In genomic region chr15:68362537-68363126, GRCh38 we compare ENCODE assay signal across 3 cellular contexts.
TF ChIP-seq lines count a peak whose summit lies in the region.

No MANE protein-coding gene starts in this region.

TF ChIP-seq in HEK293, 187 proteins besides CTCF, POLR2A, EP300 and RAD21 (continued from another document and continues in another):
- TF ChIP-seq ZNF148 (tag by site-specific recombination; IDR thresholded peaks at IDR 0.05; ENCODE audit: borderline replicate concordance) = 0 out of 2 replicates have a peak, but pooled peaks have one; percentile 19
- TF ChIP-seq ZBTB11 (tag by site-specific recombination; conservative IDR thresholded peaks at IDR 0.05; ENCODE audit: low read depth) = no peak
- TF ChIP-seq ZNF114 (tag by site-specific recombination; IDR thresholded peaks at IDR 0.05) = peak; percentile 66; the same call in 1 of the 2 replicates
- TF ChIP-seq ZNF2 (tag by site-specific recombination; IDR thresholded peaks at IDR 0.05) = no peak
- TF ChIP-seq ZNF266 (tag by site-specific recombination; IDR thresholded peaks at IDR 0.05; ENCODE audit: low read depth) = 0 out of 2 replicates have a peak, but pooled peaks have one; percentile 2
- no peak for TF ChIP-seq KLF10 (tag by site-specific recombination; IDR thresholded peaks at IDR 0.05)
- peak; percentile 88; the same call in 1 of the 2 replicates for TF ChIP-seq ZNF776 (tag by site-specific recombination; IDR thresholded peaks at IDR 0.05; ENCODE audit: borderline replicate concordance)
- no peak for TF ChIP-seq KLF9 (tag by site-specific recombination; IDR thresholded peaks at IDR 0.05; ENCODE audit: low read depth)
- TF ChIP-seq ZNF366 (tag by site-specific recombination; conservative IDR thresholded peaks at IDR 0.05) = peak; percentile 99
- TF ChIP-seq ZNF10 (tag by site-specific recombination; IDR thresholded peaks at IDR 0.05) = no peak
- TF ChIP-seq GLIS1 (tag by site-specific recombination; IDR thresholded peaks at IDR 0.05) = no peak

TF ChIP-seq in IMR-90, 13 proteins besides CTCF, POLR2A, EP300 and RAD21 (continued from another document):
- TF ChIP-seq MAZ (IDR thresholded peaks at IDR 0.05; ENCODE audit: borderline replicate concordance, low read depth, low read length) (no peak), BHLHE40 (IDR thresholded peaks at IDR 0.05; ENCODE audit: low read depth, low read length) (no peak), NFE2L2 (IDR thresholded peaks at IDR 0.05; ENCODE audit: low read depth, low read length) (no peak)

TF ChIP-seq in K562, 482 proteins besides CTCF, POLR2A, EP300 and RAD21 (continued from another document):
- TF ChIP-seq PBX2 (CRISPR knock-in tag; IDR thresholded peaks at IDR 0.05; ENCODE audit: low read depth) (no peak), PBX2 (tag; conservative IDR thresholded peaks at IDR 0.05; ENCODE audit: low read depth) (peak; percentile 78), KDM1A (IDR thresholded peaks at IDR 0.05) (0 out of 4 replicates have a peak, but pooled peaks of 1 of the 2 experiments have one; percentile 7), PKNOX1 (IDR thresholded peaks at IDR 0.05) (peak; percentile 63; the same call in 1 of the 2 replicates), ARHGAP35 (IDR thresholded peaks at IDR 0.05; ENCODE audit: partially characterized antibody) (peak; percentile 69), PCBP2 (IDR thresholded peaks at IDR 0.05; ENCODE audit: low read depth, low read length, poor library complexity, severe bottlenecking) (no peak), TBL1XR1 (IDR thresholded peaks at IDR 0.05; ENCODE audit: low read length in 2 of 2) (no peak)
TF ChIP-seq in K562: peak in this region for 5.
